1 cellular context compared by ENCODE assay signal in genomic region chr12:23472329-23472971, GRCh38.
TF ChIP-seq lines count a peak whose summit lies in the region.

No MANE protein-coding gene starts in this region.

TF ChIP-seq in K562, 482 proteins besides CTCF, POLR2A, EP300 and RAD21 (continued from another document):
- TF ChIP-seq CHD7 (IDR thresholded peaks at IDR 0.05; ENCODE audit: low read depth, low read length), result no peak
- no peak for TF ChIP-seq ZBTB12 (CRISPR knock-in tag; IDR thresholded peaks at IDR 0.05)
- no peak for TF ChIP-seq TSC22D4 (tag; IDR thresholded peaks at IDR 0.05)
